1 cellular context compared by ENCODE assay signal in the genomic region with DNA sequence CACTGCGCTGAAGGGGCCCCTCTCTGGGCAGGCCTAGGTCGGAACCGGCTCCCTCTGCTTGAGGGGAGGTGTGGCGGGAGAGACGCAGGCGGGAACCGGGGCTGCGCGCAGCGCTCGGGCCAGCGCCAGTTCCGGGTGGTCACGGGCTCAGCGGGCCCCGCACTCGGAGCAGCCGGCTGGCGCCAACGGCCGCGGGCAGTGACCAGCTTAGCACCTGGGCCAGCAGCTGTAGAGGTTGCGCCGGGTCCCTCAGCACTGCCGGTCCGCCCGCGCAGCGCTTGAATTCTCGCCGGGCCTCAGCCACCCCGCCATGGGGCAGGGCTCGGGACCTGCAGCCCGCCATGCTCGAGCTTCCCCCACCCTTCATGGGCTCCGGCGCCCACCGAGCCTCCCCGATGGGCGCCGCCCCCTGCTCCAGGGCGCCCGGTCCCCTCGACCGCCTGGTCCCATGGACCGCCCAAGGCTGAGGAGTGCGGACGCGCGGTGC.
TF ChIP-seq lines count a peak whose summit lies in the region.

No MANE protein-coding gene starts in this region.

TF ChIP-seq in WTC11, 78 proteins besides CTCF, POLR2A, EP300 and RAD21 (continued from another document):
- TF ChIP-seq, protein P1, sequence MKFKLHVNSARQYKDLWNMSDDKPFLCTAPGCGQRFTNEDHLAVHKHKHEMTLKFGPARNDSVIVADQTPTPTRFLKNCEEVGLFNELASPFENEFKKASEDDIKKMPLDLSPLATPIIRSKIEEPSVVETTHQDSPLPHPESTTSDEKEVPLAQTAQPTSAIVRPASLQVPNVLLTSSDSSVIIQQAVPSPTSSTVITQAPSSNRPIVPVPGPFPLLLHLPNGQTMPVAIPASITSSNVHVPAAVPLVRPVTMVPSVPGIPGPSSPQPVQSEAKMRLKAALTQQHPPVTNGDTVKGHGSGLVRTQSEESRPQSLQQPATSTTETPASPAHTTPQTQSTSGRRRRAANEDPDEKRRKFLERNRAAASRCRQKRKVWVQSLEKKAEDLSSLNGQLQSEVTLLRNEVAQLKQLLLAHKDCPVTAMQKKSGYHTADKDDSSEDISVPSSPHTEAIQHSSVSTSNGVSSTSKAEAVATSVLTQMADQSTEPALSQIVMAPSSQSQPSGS (CRISPR knock-in tag; IDR thresholded peaks at IDR 0.05; ENCODE audit: borderline replicate concordance, low read depth): no peak
- TF ChIP-seq, protein P2, sequence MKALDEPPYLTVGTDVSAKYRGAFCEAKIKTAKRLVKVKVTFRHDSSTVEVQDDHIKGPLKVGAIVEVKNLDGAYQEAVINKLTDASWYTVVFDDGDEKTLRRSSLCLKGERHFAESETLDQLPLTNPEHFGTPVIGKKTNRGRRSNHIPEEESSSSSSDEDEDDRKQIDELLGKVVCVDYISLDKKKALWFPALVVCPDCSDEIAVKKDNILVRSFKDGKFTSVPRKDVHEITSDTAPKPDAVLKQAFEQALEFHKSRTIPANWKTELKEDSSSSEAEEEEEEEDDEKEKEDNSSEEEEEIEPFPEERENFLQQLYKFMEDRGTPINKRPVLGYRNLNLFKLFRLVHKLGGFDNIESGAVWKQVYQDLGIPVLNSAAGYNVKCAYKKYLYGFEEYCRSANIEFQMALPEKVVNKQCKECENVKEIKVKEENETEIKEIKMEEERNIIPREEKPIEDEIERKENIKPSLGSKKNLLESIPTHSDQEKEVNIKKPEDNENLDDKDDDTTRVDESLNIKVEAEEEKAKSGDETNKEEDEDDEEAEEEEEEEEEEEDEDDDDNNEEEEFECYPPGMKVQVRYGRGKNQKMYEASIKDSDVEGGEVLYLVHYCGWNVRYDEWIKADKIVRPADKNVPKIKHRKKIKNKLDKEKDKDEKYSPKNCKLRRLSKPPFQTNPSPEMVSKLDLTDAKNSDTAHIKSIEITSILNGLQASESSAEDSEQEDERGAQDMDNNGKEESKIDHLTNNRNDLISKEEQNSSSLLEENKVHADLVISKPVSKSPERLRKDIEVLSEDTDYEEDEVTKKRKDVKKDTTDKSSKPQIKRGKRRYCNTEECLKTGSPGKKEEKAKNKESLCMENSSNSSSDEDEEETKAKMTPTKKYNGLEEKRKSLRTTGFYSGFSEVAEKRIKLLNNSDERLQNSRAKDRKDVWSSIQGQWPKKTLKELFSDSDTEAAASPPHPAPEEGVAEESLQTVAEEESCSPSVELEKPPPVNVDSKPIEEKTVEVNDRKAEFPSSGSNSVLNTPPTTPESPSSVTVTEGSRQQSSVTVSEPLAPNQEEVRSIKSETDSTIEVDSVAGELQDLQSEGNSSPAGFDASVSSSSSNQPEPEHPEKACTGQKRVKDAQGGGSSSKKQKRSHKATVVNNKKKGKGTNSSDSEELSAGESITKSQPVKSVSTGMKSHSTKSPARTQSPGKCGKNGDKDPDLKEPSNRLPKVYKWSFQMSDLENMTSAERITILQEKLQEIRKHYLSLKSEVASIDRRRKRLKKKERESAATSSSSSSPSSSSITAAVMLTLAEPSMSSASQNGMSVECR (CRISPR knock-in tag; IDR thresholded peaks at IDR 0.05; ENCODE audit: borderline replicate concordance): no peak
- TF ChIP-seq, protein P3, sequence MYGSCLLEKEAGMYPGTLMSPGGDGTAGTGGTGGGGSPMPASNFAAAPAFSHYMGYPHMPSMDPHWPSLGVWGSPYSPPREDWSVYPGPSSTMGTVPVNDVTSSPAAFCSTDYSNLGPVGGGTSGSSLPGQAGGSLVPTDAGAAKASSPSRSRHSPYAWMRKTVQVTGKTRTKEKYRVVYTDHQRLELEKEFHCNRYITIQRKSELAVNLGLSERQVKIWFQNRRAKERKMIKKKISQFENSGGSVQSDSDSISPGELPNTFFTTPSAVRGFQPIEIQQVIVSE (CRISPR knock-in tag; IDR thresholded peaks at IDR 0.05; ENCODE audit: borderline replicate concordance): no peak
